17 cellular contexts compared by ENCODE assay signal in genomic region chr6:78947529-78947928, GRCh38.
DNase-seq lines count a peak whose midpoint lies in the region; TF ChIP-seq lines count a peak whose summit lies in the region.
"Had no signal": no experiment of that assay in that cellular context is flagged by ENCODE, and none has a peak within 500 bp of the region (broad histone marks: within the 10 kb centered on the region; RNA-seq: fewer than 3 reads in every experiment).

No MANE protein-coding gene starts in this region.

- no peaks in the 10 kb centered on the region for H4K20me1 ChIP-seq in osteoblast (ENCODE audit: insufficient read depth, low read length)

- CTCF ChIA-PET in AG04450 (lab: Charles Lee) = no interaction called here

- DNase-seq in AG04450 (ENCODE audit: low read depth, low spot score) = peak; percentile 15
- DNase-seq in LHCN-M2 (ENCODE audit: low read depth) = peak; percentile 79
- peak; percentile 59 for DNase-seq in choroid plexus epithelial cell (ENCODE audit: low read depth)
- no peak for DNase-seq in osteoblast (ENCODE audit: insufficient read length, low spot score, missing footprints)
- DNase-seq in DMS79 treated with DMSO at 0.1 percent for 48 hours (lab: John Stamatoyannopoulos, UW) = no peak
- no peak for DNase-seq in NCI-H1694 treated with DMSO at 0.1 percent for 48 hours (lab: John Stamatoyannopoulos, UW)
- no peak for DNase-seq in NCI-H82 treated with DMSO at 0.1 percent for 48 hours (lab: John Stamatoyannopoulos, UW; ENCODE audit: unreplicated experiment)
- DNase-seq: activated CD4-positive, alpha-beta T cell treated with anti-CD3 and anti-CD28 coated beads, Interleukin-2, amount 50 U/mL, for 1 hour; CD8-positive, alpha-beta memory T cell; left ventricle myocardium inferior; NCI-H1417; NCI-H524; posterior cingulate gyrus; substantia nigra had no signal

- H3K4me2 ChIP-seq in osteoblast (ENCODE audit: insufficient read depth, low read length) = peak overlapping the region; percentile 43

- H3K27ac ChIP-seq in AG04450 (ENCODE audit: low read depth, low read length) (no peak overlapping the region), osteoblast (ENCODE audit: low read depth, low read length) (no peak overlapping the region)
- H3K27ac ChIP-seq: coronary artery, left ventricle myocardium inferior, SK-N-MC, VCaP had no signal

- peaks cover 12% of the 10 kb centered on the region; the same call in 1 of the 2 replicates for H3K9me3 ChIP-seq in AG04450 (ENCODE audit: control insufficient read depth, insufficient read depth, low read length)
- H3K9me3 ChIP-seq in osteoblast (ENCODE audit: low read depth, low read length) = no peaks in the 10 kb centered on the region

- H3K79me2 ChIP-seq in osteoblast (ENCODE audit: insufficient read depth, low read length) = no peaks in the 10 kb centered on the region

- peaks cover 2% of the 10 kb centered on the region for H3K4me1 ChIP-seq in osteoblast (ENCODE audit: insufficient read depth, low read length)
- H3K4me1 ChIP-seq: left ventricle myocardium inferior had no signal

- POLR2A ChIA-PET in AG04450 (lab: Yijun Ruan, JAX) = no interaction called here

- no peak overlapping the region; the same call in 1 of the 2 replicates for H3K4me3 ChIP-seq in AG04450 (ENCODE audit: low read depth, low read length)
- no peak overlapping the region for H3K4me3 ChIP-seq in choroid plexus epithelial cell (ENCODE audit: low read depth, low read length)
- no peak overlapping the region for H3K4me3 ChIP-seq in osteoblast (ENCODE audit: insufficient read depth, low read length)
- H3K4me3 ChIP-seq: coronary artery, left ventricle myocardium inferior, SK-N-MC had no signal

- peaks cover 33% of the 10 kb centered on the region for H3K36me3 ChIP-seq in osteoblast (ENCODE audit: insufficient read depth, low read length)

- H3K27me3 ChIP-seq in AG04450 (ENCODE audit: control insufficient read depth, insufficient read depth, low read length) (no peaks in the 10 kb centered on the region), osteoblast (ENCODE audit: insufficient read depth, low read length) (no peaks in the 10 kb centered on the region)

- no peak overlapping the region for H2AFZ ChIP-seq in osteoblast (ENCODE audit: low read length)

- TF ChIP-seq CTCF in AG04450 (IDR thresholded peaks at IDR 0.05; ENCODE audit: low read depth, low read length) (no peak), choroid plexus epithelial cell (conservative IDR thresholded peaks at IDR 0.05; ENCODE audit: low read depth, low read length) (no peak), osteoblast (IDR thresholded peaks at IDR 0.05; ENCODE audit: extremely low read depth, low read depth, low read length) (no peak)

Comparison
In these comparisons a context has a peak if more than half of its experiments do, and no peak if none do; other contexts are left out.
1. DNase-seq: peak in AG04450 (single experiment), LHCN-M2 (single experiment) and choroid plexus epithelial cell (single experiment); none in osteoblast (single experiment), DMS79 treated with DMSO at 0.1 percent for 48 hours (single experiment), NCI-H1694 treated with DMSO at 0.1 percent for 48 hours (single experiment) and NCI-H82 treated with DMSO at 0.1 percent for 48 hours (single experiment).